In the genomic region with DNA sequence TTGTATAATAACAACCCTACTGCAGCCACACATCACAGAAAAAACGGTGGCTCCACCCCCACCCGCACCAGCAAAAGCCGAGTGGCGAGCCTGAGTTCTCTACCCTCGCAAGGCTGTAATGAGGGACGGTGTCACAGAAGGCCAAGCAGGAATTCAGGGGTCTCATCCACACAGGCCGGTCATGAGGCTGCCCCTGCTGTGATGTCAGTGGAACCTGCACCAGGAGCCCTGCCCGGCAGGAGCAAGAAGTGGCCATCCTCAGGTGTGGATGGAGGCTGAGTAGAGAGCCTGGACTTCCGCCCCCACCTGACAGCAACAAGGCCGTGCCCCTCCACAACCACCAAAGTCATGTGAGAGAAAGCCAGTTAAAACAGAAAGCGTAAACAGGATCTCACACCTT, we compare ENCODE assay signal across 16 cellular contexts. TPM values are rescaled to one million over a fixed set of nuclear protein-coding genes. Genes with fewer than 3 reads are reported as not detected.
DNase-seq lines count a peak whose midpoint lies in the region; ATAC-seq and TF ChIP-seq lines count a peak whose summit lies in the region.
"Had no signal": no experiment of that assay in that cellular context is flagged by ENCODE, and none has a peak within 500 bp of the region (broad histone marks: within the 10 kb centered on the region; RNA-seq: fewer than 3 reads in every experiment).

No MANE protein-coding gene starts in this region.

- H3K27me3 ChIP-seq in effector memory CD4-positive, alpha-beta T cell (replicated peaks; ENCODE audit: control insufficient read depth, insufficient read depth, low read length, poor library complexity, severe bottlenecking), result no peaks in the 10 kb centered on the region
- no peaks in the 10 kb centered on the region for H3K27me3 ChIP-seq in endodermal cell (ENCODE audit: control insufficient read depth, insufficient read depth, low read length, poor library complexity, severe bottlenecking)
- H3K27me3 ChIP-seq: neutrophil had no signal

- no peaks in the 10 kb centered on the region for H3K9me3 Mint-ChIP-seq in activated CD4-positive, alpha-beta memory T cell treated with anti-CD3 and anti-CD28 coated beads for 36 hours
- H3K9me3 Mint-ChIP-seq in endodermal cell, result peaks cover 2% of the 10 kb centered on the region
- H3K9me3 Mint-ChIP-seq: brain had no signal

- H3K9ac ChIP-seq in endodermal cell (ENCODE audit: extremely low read depth, low read length, poor library complexity, severe bottlenecking), result no peak overlapping the region

- no peak overlapping the region for H3K4me3 ChIP-seq in effector memory CD4-positive, alpha-beta T cell (ENCODE audit: insufficient read depth, low read depth, low read length, poor library complexity, severe bottlenecking)
- H3K4me3 ChIP-seq in endodermal cell (ENCODE audit: low read length), result no peak overlapping the region
- H3K4me3 ChIP-seq: skin epidermis had no signal

- no peaks in the 10 kb centered on the region for H3K4me1 ChIP-seq in effector memory CD4-positive, alpha-beta T cell (ENCODE audit: control insufficient read depth, insufficient read depth, low read length, poor library complexity, severe bottlenecking)
- H3K4me1 ChIP-seq in endodermal cell (ENCODE audit: control insufficient read depth, insufficient read depth, low read length), result no peaks in the 10 kb centered on the region

- H3K4me3 Mint-ChIP-seq in activated CD4-positive, alpha-beta memory T cell treated with anti-CD3 and anti-CD28 coated beads for 36 hours, result peak overlapping the region; percentile 21
- no peak overlapping the region for H3K4me3 Mint-ChIP-seq in endodermal cell
- H3K4me3 Mint-ChIP-seq: brain had no signal

- TF ChIP-seq CTCF in endodermal cell (conservative IDR thresholded peaks at IDR 0.05), result no peak

- POLR2A ChIA-PET in activated CD4-positive, alpha-beta memory T cell treated with anti-CD3 and anti-CD28 coated beads for 36 hours (lab: Charles Lee), result no interaction called here

- ATAC-seq in stimulated activated naive CD8-positive, alpha-beta T cell treated with anti-CD3 and anti-CD28 coated beads, Interleukin-15, Interleukin-2, amounts not matched to agents 100 U/mL and 50 U/mL, for 24 hours, result peak; percentile 19

- H3K36me3 ChIP-seq in effector memory CD4-positive, alpha-beta T cell (ENCODE audit: control insufficient read depth, insufficient read depth, low read length), result peaks cover 25% of the 10 kb centered on the region
- peaks cover 53% of the 10 kb centered on the region for H3K36me3 ChIP-seq in endodermal cell (ENCODE audit: control insufficient read depth, insufficient read depth, low read length)

- peak; percentile 37 for DNase-seq in activated T-cell treated with anti-CD3 and anti-CD28 coated beads, Interleukin-2, amount 50 U/mL, for 1 hour
- DNase-seq in activated T-cell treated with anti-CD3 and anti-CD28 coated beads, Interleukin-2, amount 50 U/mL, for 48 hours, result no peak
- DNase-seq in activated CD4-positive, alpha-beta memory T cell treated with anti-CD3 and anti-CD28 coated beads for 36 hours, result peak; percentile 31
- DNase-seq in effector memory CD4-positive, alpha-beta T cell, result peak; percentile 31 to 43 (median 35)
- no peak for DNase-seq in stimulated activated naive CD8-positive, alpha-beta T cell treated with anti-CD3 and anti-CD28 coated beads, Interleukin-15, Interleukin-2, amounts not matched to agents 100 U/mL and 50 U/mL, for 24 hours
- DNase-seq in DMS153 (lab: John Stamatoyannopoulos, UW), result no peak
- DNase-seq in SIG-M5 treated with dmso at 0.1 percent for 504 hours (lab: John Stamatoyannopoulos, UW; ENCODE audit: unreplicated experiment), result no peak
- no peak for DNase-seq in endodermal cell
- DNase-seq: left cardiac atrium, NCI-H1092, NCI-H226, trophoblast cell had no signal

- intact Hi-C loops in activated CD4-positive, alpha-beta memory T cell treated with anti-CD3 and anti-CD28 coated beads for 36 hours (cut with micrococcal nuclease), result no loop called here

- peak overlapping the region; percentile 71 for H3K27ac ChIP-seq in effector memory CD4-positive, alpha-beta T cell (ENCODE audit: insufficient read depth, low read length, poor library complexity, severe bottlenecking)
- no peak overlapping the region for H3K27ac ChIP-seq in endodermal cell (ENCODE audit: low read depth, low read length)
- H3K27ac ChIP-seq: neutrophil had no signal

- H3K9me3 ChIP-seq in effector memory CD4-positive, alpha-beta T cell (ENCODE audit: control insufficient read depth, low read length), result no peaks in the 10 kb centered on the region
- no peaks in the 10 kb centered on the region for H3K9me3 ChIP-seq in endodermal cell (ENCODE audit: control insufficient read depth, low read length)
- H3K9me3 ChIP-seq: neutrophil had no signal

- 93 to 96% methylated on average over 5 to 11 of the region's 11 CpGs for WGBS in endodermal cell (ENCODE audit: insufficient coverage in 1 of 2, insufficient read length in 1 of 2), 2 experiments

- no peaks in the 10 kb centered on the region for H3K27me3 Mint-ChIP-seq in activated CD4-positive, alpha-beta memory T cell treated with anti-CD3 and anti-CD28 coated beads for 36 hours
- peaks cover 4% of the 10 kb centered on the region for H3K27me3 Mint-ChIP-seq in endodermal cell (ENCODE audit: insufficient read depth)

- CTCF ChIA-PET in activated CD4-positive, alpha-beta memory T cell treated with anti-CD3 and anti-CD28 coated beads for 36 hours (lab: Charles Lee), result interaction anchor here (1.6 to 2.2 kb wide), 2 partner anchors 10 to 18 kb away, joined by 5 to 13 read pairs; no protein-coding TSS in a partner anchor

- H3K36me3 Mint-ChIP-seq in activated CD4-positive, alpha-beta memory T cell treated with anti-CD3 and anti-CD28 coated beads for 36 hours, result peaks cover 55% of the 10 kb centered on the region
- peaks cover 49% of the 10 kb centered on the region for H3K36me3 Mint-ChIP-seq in endodermal cell (ENCODE audit: low read depth)

- peak overlapping the region; percentile 85 for H3K27ac Mint-ChIP-seq in activated CD4-positive, alpha-beta memory T cell treated with anti-CD3 and anti-CD28 coated beads for 36 hours
- H3K27ac Mint-ChIP-seq in endodermal cell, result no peak overlapping the region
- H3K27ac Mint-ChIP-seq: brain had no signal

- H3K4me1 Mint-ChIP-seq in activated CD4-positive, alpha-beta memory T cell treated with anti-CD3 and anti-CD28 coated beads for 36 hours (ENCODE audit: low read depth), result peaks cover 25% of the 10 kb centered on the region
- no peaks in the 10 kb centered on the region for H3K4me1 Mint-ChIP-seq in endodermal cell
- H3K4me1 Mint-ChIP-seq: brain had no signal

RNA-seq across cellular contexts. Expression of a gene that starts 20.6 kb away (rescaled TPM):
- total RNA-seq in activated CD4-positive, alpha-beta memory T cell treated with anti-CD3 and anti-CD28 coated beads for 36 hours, result 10 to 100 TPM; 49.7 to 54.0 TPM
- total RNA-seq in endodermal cell, result 10 to 100 TPM; 23.7 to 26.3 TPM
- 25.1 TPM for polyA plus RNA-seq in endodermal cell (2013, experiment 1 of 2)
- polyA plus RNA-seq in endodermal cell (2013, experiment 2 of 2), result 24.6 TPM

RNA-seq across cellular contexts. Expression of a gene that starts 20.7 kb away (rescaled TPM):
- total RNA-seq in activated CD4-positive, alpha-beta memory T cell treated with anti-CD3 and anti-CD28 coated beads for 36 hours, result 1 to 10 TPM; 4.3 to 4.6 TPM
- 1 to 10 TPM; 5.9 to 8.0 TPM for total RNA-seq in endodermal cell
- 5.9 TPM for polyA plus RNA-seq in endodermal cell (2013, experiment 1 of 2)
- polyA plus RNA-seq in endodermal cell (2013, experiment 2 of 2), result 6.0 TPM

RNA-seq across cellular contexts. Expression of a gene that starts 21.3 kb away (rescaled TPM):
- 10 to 100 TPM; 22.0 to 25.3 TPM for total RNA-seq in activated CD4-positive, alpha-beta memory T cell treated with anti-CD3 and anti-CD28 coated beads for 36 hours
- 10 to 100 TPM; 26.0 to 31.3 TPM for total RNA-seq in endodermal cell
- 47.8 TPM for polyA plus RNA-seq in endodermal cell (2013, experiment 1 of 2)
- polyA plus RNA-seq in endodermal cell (2013, experiment 2 of 2), result 43.6 TPM

RNA-seq across cellular contexts. Expression of a gene that starts 42.6 kb away (rescaled TPM):
- not detected for total RNA-seq in activated CD4-positive, alpha-beta memory T cell treated with anti-CD3 and anti-CD28 coated beads for 36 hours
- not detected for total RNA-seq in endodermal cell
- polyA plus RNA-seq in endodermal cell (2013, experiment 1 of 2), result 0.25 TPM
- polyA plus RNA-seq in endodermal cell (2013, experiment 2 of 2), result 0.29 TPM
- total RNA-seq: left cardiac atrium; T-helper 2 cell treated with Interferon-gamma antibody and Interleukin-4, amounts not matched to agents 100 ng/mL and 5 ng/mL, for 36 hours had no signal

Comparison
In these comparisons a context has a peak if more than half of its experiments do, and no peak if none do; other contexts are left out.
1. DNase-seq: peak in activated T-cell treated with anti-CD3 and anti-CD28 coated beads, Interleukin-2, amount 50 U/mL, for 1 hour (single experiment), activated CD4-positive, alpha-beta memory T cell treated with anti-CD3 and anti-CD28 coated beads for 36 hours (single experiment) and effector memory CD4-positive, alpha-beta T cell (3 of 3); none in activated T-cell treated with anti-CD3 and anti-CD28 coated beads, Interleukin-2, amount 50 U/mL, for 48 hours (0 of 2), stimulated activated naive CD8-positive, alpha-beta T cell treated with anti-CD3 and anti-CD28 coated beads, Interleukin-15, Interleukin-2, amounts not matched to agents 100 U/mL and 50 U/mL, for 24 hours (single experiment), DMS153 (single experiment), SIG-M5 treated with dmso at 0.1 percent for 504 hours (single experiment) and endodermal cell (single experiment).